In genomic region chr19:30649934-30650614, GRCh38 we compare ENCODE assay signal across 8 cellular contexts.
A peak's percentile ranks its signal among the peaks of the same experiment; 100 is the strongest.
DNase-seq lines count a peak whose midpoint lies in the region; ATAC-seq, FAIRE-seq and TF ChIP-seq lines count a peak whose summit lies in the region.

No MANE protein-coding gene starts in this region.

- no peaks in the 10 kb centered on the region for H3K4me1 ChIP-seq in lower lobe of right lung

- DNase-seq in NCI-H146 (lab: John Stamatoyannopoulos, UW) (peak; percentile 32), NCI-H146 treated with DMSO at 0.1 percent for 48 hours (lab: John Stamatoyannopoulos, UW; ENCODE audit: unreplicated experiment) (no peak), HL-60 (ENCODE audit: low read depth in 1 of 2, low spot score in 1 of 2) (peak in 1 of 2 experiments; percentile 11), OCI-M2 (lab: John Stamatoyannopoulos, UW; ENCODE audit: unreplicated experiment) (peak; percentile 76), cerebellar cortex (ENCODE audit: low spot score) (peak; percentile 83), lower lobe of right lung (no peak), urothelium cell line (ENCODE audit: low spot score) (peak; percentile 51)

- TF ChIP-seq CTCF in HL-60 (IDR thresholded peaks at IDR 0.05; ENCODE audit: insufficient read depth, low read length) (peak; percentile 72), lower lobe of right lung (IDR thresholded peaks at IDR 0.05) (peak; percentile 62)

- FAIRE-seq in urothelium cell line (lab: Jason Lieb, UNC) = no peak

- H3K27ac ChIP-seq in HL-60 (replicated peaks) (no peak overlapping the region), lower lobe of right lung (no peak overlapping the region)

- intact Hi-C loops in lower lobe of right lung (cut with DNase I) = no loop called here

- H3K4me3 ChIP-seq in HL-60 (replicated peaks; ENCODE audit: insufficient read depth, low read length) = no peak overlapping the region
- H3K4me3 ChIP-seq in lower lobe of right lung = no peak overlapping the region

- ATAC-seq in lower lobe of right lung = peak in 1 of 2 donors; percentile 37
- no peak for ATAC-seq in GM19455 (IDR thresholded peaks at IDR 0.05; ENCODE audit: unreplicated experiment)

- no peaks in the 10 kb centered on the region for H3K36me3 ChIP-seq in lower lobe of right lung

- H3K27me3 ChIP-seq in HL-60 (ENCODE audit: insufficient read depth, poor library complexity, severe bottlenecking) (no peaks in the 10 kb centered on the region), lower lobe of right lung (ENCODE audit: low read depth) (peaks cover 55% of the 10 kb centered on the region)

- no peaks in the 10 kb centered on the region for H3K9me3 ChIP-seq in lower lobe of right lung

Comparison
In these comparisons a context has a peak if more than half of its experiments do, and no peak if none do; other contexts are left out.
1. DNase-seq: peak in NCI-H146 (single experiment), OCI-M2 (single experiment), cerebellar cortex (single experiment) and urothelium cell line (single experiment); none in NCI-H146 treated with DMSO at 0.1 percent for 48 hours (single experiment) and lower lobe of right lung (single experiment).